8 cellular contexts compared by ENCODE assay signal in the genomic region with DNA sequence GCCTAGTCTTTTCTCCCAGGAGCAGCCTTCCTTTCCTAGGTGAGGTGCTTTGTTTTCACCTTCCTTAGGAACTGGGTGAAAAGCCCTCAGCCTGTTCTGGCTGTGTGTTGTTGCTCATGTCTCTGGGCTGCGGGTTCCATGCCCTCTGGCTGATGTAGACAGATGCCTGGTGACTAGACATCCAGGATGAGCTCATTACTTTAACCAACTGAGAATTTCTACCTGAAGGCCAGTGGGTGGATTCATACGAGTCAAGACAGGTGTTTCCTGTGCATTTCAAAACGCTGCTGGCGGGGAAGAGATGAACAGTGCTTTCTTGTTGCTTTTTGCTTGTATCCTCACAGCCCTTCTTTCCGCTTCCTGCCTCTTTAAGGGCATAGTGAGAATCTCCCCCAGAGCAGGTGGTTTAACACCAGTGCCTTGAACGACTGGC. TPM values are rescaled to one million over a fixed set of nuclear protein-coding genes. Genes with fewer than 3 reads are reported as not detected.
DNase-seq lines count a peak whose midpoint lies in the region; ATAC-seq and TF ChIP-seq lines count a peak whose summit lies in the region.

No MANE protein-coding gene starts in this region.

- intact Hi-C loops in activated CD4-positive, alpha-beta T cell treated with anti-CD3 and anti-CD28 coated beads, Interleukin-2, amount 10 ng/mL, durations not matched to agents 24 days and 14 days (cut with micrococcal nuclease): no loop called here
- intact Hi-C loops in transverse colon (cut with DNase I; ENCODE audit: low total_unique reads): no loop called here

- H3K27ac Mint-ChIP-seq in activated CD8-positive, alpha-beta memory T cell treated with anti-CD3 and anti-CD28 coated beads, Interleukin-2, amount 10 ng/mL, durations not matched to agents 7 days and 5 days: peak overlapping the region; percentile 38
- peak overlapping the region; percentile 74 for H3K27ac Mint-ChIP-seq in activated CD4-positive, alpha-beta T cell treated with anti-CD3 and anti-CD28 coated beads, Interleukin-2, amount 10 ng/mL, durations not matched to agents 24 days and 14 days

- H3K36me3 ChIP-seq in transverse colon: no peaks in the 10 kb centered on the region

- no peak for TF ChIP-seq EP300 in transverse colon (IDR thresholded peaks at IDR 0.05; ENCODE audit: low read depth)

- H3K4me3 ChIP-seq in transverse colon: no peak overlapping the region

- peak; percentile 43 for ATAC-seq in activated CD8-positive, alpha-beta memory T cell treated with anti-CD3 and anti-CD28 coated beads, Interleukin-2, amount 10 ng/mL, durations not matched to agents 7 days and 5 days
- ATAC-seq in foreskin keratinocyte (peak; percentile 77), GM21619 (IDR thresholded peaks at IDR 0.05; ENCODE audit: unreplicated experiment) (no peak)

- H3K27me3 Mint-ChIP-seq in activated CD8-positive, alpha-beta memory T cell treated with anti-CD3 and anti-CD28 coated beads, Interleukin-2, amount 10 ng/mL, durations not matched to agents 7 days and 5 days: no peaks in the 10 kb centered on the region
- no peaks in the 10 kb centered on the region for H3K27me3 Mint-ChIP-seq in activated CD4-positive, alpha-beta T cell treated with anti-CD3 and anti-CD28 coated beads, Interleukin-2, amount 10 ng/mL, durations not matched to agents 24 days and 14 days

- no peak for TF ChIP-seq POLR2A in transverse colon (IDR thresholded peaks at IDR 0.05)

- peaks cover 50% of the 10 kb centered on the region for H3K4me1 Mint-ChIP-seq in activated CD8-positive, alpha-beta memory T cell treated with anti-CD3 and anti-CD28 coated beads, Interleukin-2, amount 10 ng/mL, durations not matched to agents 7 days and 5 days
- H3K4me1 Mint-ChIP-seq in activated CD4-positive, alpha-beta T cell treated with anti-CD3 and anti-CD28 coated beads, Interleukin-2, amount 10 ng/mL, durations not matched to agents 24 days and 14 days: peaks cover 54% of the 10 kb centered on the region

- H3K27ac ChIP-seq in foreskin keratinocyte (peak overlapping the region; percentile 73), transverse colon (peak overlapping the region; percentile 49 to 65 (median 51))

- peak; percentile 49 for DNase-seq in activated CD8-positive, alpha-beta memory T cell treated with anti-CD3 and anti-CD28 coated beads, Interleukin-2, amount 10 ng/mL, durations not matched to agents 7 days and 5 days
- DNase-seq in activated CD8-positive, alpha-beta memory T cell treated with anti-CD3 and anti-CD28 coated beads for 24 hours: no peak
- peak; percentile 84 for DNase-seq in activated CD4-positive, alpha-beta T cell treated with anti-CD3 and anti-CD28 coated beads, Interleukin-2, amount 10 ng/mL, durations not matched to agents 24 days and 14 days
- DNase-seq in foreskin keratinocyte (peak; percentile 99), transverse colon (no peak), NCI-H187 (lab: John Stamatoyannopoulos, UW) (no peak), DMS 273 treated with DMSO at 0.1 percent for 48 hours (lab: John Stamatoyannopoulos, UW) (no peak)

- in situ Hi-C loops in transverse colon (cut with MboI; ENCODE audit: low pct_ligation_motif_present in 1 of 4, low pct_unique_long_range_greater_than_20kb in 1 of 4, low sequenced_read_pairs in 3 of 4): no loop called here

- H3K36me3 Mint-ChIP-seq in activated CD8-positive, alpha-beta memory T cell treated with anti-CD3 and anti-CD28 coated beads, Interleukin-2, amount 10 ng/mL, durations not matched to agents 7 days and 5 days: peaks cover 12% of the 10 kb centered on the region
- H3K36me3 Mint-ChIP-seq in activated CD4-positive, alpha-beta T cell treated with anti-CD3 and anti-CD28 coated beads, Interleukin-2, amount 10 ng/mL, durations not matched to agents 24 days and 14 days (ENCODE audit: low read depth): peaks cover 33% of the 10 kb centered on the region

- H3K4me1 ChIP-seq in foreskin keratinocyte (peaks cover 83% of the 10 kb centered on the region), transverse colon (peaks cover 20 to 75% (median 29%) of the 10 kb centered on the region in 4 donors)

- CTCF ChIA-PET in activated CD8-positive, alpha-beta memory T cell treated with anti-CD3 and anti-CD28 coated beads, Interleukin-2, amount 10 ng/mL, durations not matched to agents 7 days and 5 days (lab: Charles Lee): interaction anchor here (1.6 to 26.3 kb wide), 4 partner anchors 14 to 59 kb away, joined by 4 to 428 read pairs (median 11); a partner anchor contains a TSS

- peak; percentile 12 for TF ChIP-seq CTCF in foreskin keratinocyte (conservative IDR thresholded peaks at IDR 0.05)
- no peak for TF ChIP-seq CTCF in transverse colon (IDR thresholded peaks at IDR 0.05)

- no peaks in the 10 kb centered on the region for H3K9me3 ChIP-seq in transverse colon

- H3K27me3 ChIP-seq in foreskin keratinocyte (no peaks in the 10 kb centered on the region), transverse colon (no peaks in the 10 kb centered on the region)

- no peak overlapping the region for H3K4me3 Mint-ChIP-seq in activated CD8-positive, alpha-beta memory T cell treated with anti-CD3 and anti-CD28 coated beads, Interleukin-2, amount 10 ng/mL, durations not matched to agents 7 days and 5 days
- peak overlapping the region; percentile 51 for H3K4me3 Mint-ChIP-seq in activated CD4-positive, alpha-beta T cell treated with anti-CD3 and anti-CD28 coated beads, Interleukin-2, amount 10 ng/mL, durations not matched to agents 24 days and 14 days

- no peaks in the 10 kb centered on the region for H3K9me3 Mint-ChIP-seq in activated CD8-positive, alpha-beta memory T cell treated with anti-CD3 and anti-CD28 coated beads, Interleukin-2, amount 10 ng/mL, durations not matched to agents 7 days and 5 days (ENCODE audit: low read depth)
- H3K9me3 Mint-ChIP-seq in activated CD4-positive, alpha-beta T cell treated with anti-CD3 and anti-CD28 coated beads, Interleukin-2, amount 10 ng/mL, durations not matched to agents 24 days and 14 days: no peaks in the 10 kb centered on the region

- 67% methylated on average over 6 of the region's 6 CpGs; no CpG with 5 or more reads in 1 of the 2 donors for WGBS in transverse colon (ENCODE audit: low coverage in 1 of 2), 2 donors

RNA-seq across cellular contexts. Expression of a gene that starts 22.3 kb away (rescaled TPM):
- 100 to 1,000 TPM in 1 of 2 experiments, 10 to 100 TPM in 1; 100.0 to 106 TPM for total RNA-seq in activated CD8-positive, alpha-beta memory T cell treated with anti-CD3 and anti-CD28 coated beads, Interleukin-2, amount 10 ng/mL, durations not matched to agents 7 days and 5 days
- total RNA-seq in activated CD4-positive, alpha-beta T cell treated with anti-CD3 and anti-CD28 coated beads, Interleukin-2, amount 10 ng/mL, durations not matched to agents 24 days and 14 days: 109 and 115 TPM in 2 replicates
- 95.0 and 96.3 TPM in 2 replicates for total RNA-seq in foreskin keratinocyte
- 113 and 118 TPM in 2 replicates for polyA plus RNA-seq in foreskin keratinocyte
- 10 to 100 TPM; 49.0 to 83.8 (median 71.4) TPM for total RNA-seq in transverse colon

RNA-seq across cellular contexts. Expression of a gene that starts 22.5 kb away (rescaled TPM):
- total RNA-seq in activated CD8-positive, alpha-beta memory T cell treated with anti-CD3 and anti-CD28 coated beads, Interleukin-2, amount 10 ng/mL, durations not matched to agents 7 days and 5 days: 10 to 100 TPM; 35.5 to 46.2 TPM
- 34.2 and 34.4 TPM in 2 replicates for total RNA-seq in activated CD4-positive, alpha-beta T cell treated with anti-CD3 and anti-CD28 coated beads, Interleukin-2, amount 10 ng/mL, durations not matched to agents 24 days and 14 days
- total RNA-seq in foreskin keratinocyte: 26.3 and 27.4 TPM in 2 replicates
- polyA plus RNA-seq in foreskin keratinocyte: 19.5 and 20.5 TPM in 2 replicates
- 100 to 1,000 TPM in 2 of 4 donors, 10 to 100 TPM in 2; 25.1 to 129 (median 80.3) TPM for total RNA-seq in transverse colon

RNA-seq across cellular contexts. Expression of a gene that starts 31.8 kb away (rescaled TPM):
- total RNA-seq in activated CD8-positive, alpha-beta memory T cell treated with anti-CD3 and anti-CD28 coated beads, Interleukin-2, amount 10 ng/mL, durations not matched to agents 7 days and 5 days: 1 to 10 TPM; 1.0 to 1.1 TPM
- 0.71 and 1.8 TPM in 2 replicates for total RNA-seq in activated CD4-positive, alpha-beta T cell treated with anti-CD3 and anti-CD28 coated beads, Interleukin-2, amount 10 ng/mL, durations not matched to agents 24 days and 14 days
- total RNA-seq in foreskin keratinocyte (956 and 1,415 TPM in 2 replicates), transverse colon (100 to 1,000 TPM; 196 to 323 (median 229) TPM)
- 1,123 and 1,776 TPM in 2 replicates for polyA plus RNA-seq in foreskin keratinocyte

RNA-seq across cellular contexts. Expression of a gene that starts 56.2 kb away (rescaled TPM):
- under 1 TPM in 1 of 2 experiments, not detected in 1; 0.15 TPM for total RNA-seq in activated CD8-positive, alpha-beta memory T cell treated with anti-CD3 and anti-CD28 coated beads, Interleukin-2, amount 10 ng/mL, durations not matched to agents 7 days and 5 days
- 0.14 and 0.38 TPM in 2 replicates for total RNA-seq in activated CD4-positive, alpha-beta T cell treated with anti-CD3 and anti-CD28 coated beads, Interleukin-2, amount 10 ng/mL, durations not matched to agents 24 days and 14 days
- total RNA-seq in foreskin keratinocyte (not detected in 2 replicates), transverse colon (10 to 100 TPM in 3 of 4 donors, not detected in 1; 31.3 to 71.4 (median 50.0) TPM)
- 0.06 TPM in 1 of 2 replicates, not detected in the other for polyA plus RNA-seq in foreskin keratinocyte

Comparison
In these comparisons a context has a peak if more than half of its experiments do, and no peak if none do; other contexts are left out.
1. DNase-seq: peak in activated CD8-positive, alpha-beta memory T cell treated with anti-CD3 and anti-CD28 coated beads, Interleukin-2, amount 10 ng/mL, durations not matched to agents 7 days and 5 days (single experiment), activated CD4-positive, alpha-beta T cell treated with anti-CD3 and anti-CD28 coated beads, Interleukin-2, amount 10 ng/mL, durations not matched to agents 24 days and 14 days (single experiment) and foreskin keratinocyte (2 of 2); none in activated CD8-positive, alpha-beta memory T cell treated with anti-CD3 and anti-CD28 coated beads for 24 hours (single experiment), transverse colon (single experiment), NCI-H187 (0 of 2) and DMS 273 treated with DMSO at 0.1 percent for 48 hours (single experiment).
2. RNA of a gene that starts 31.8 kb away (total RNA-seq): 956 to 1,415 TPM in foreskin keratinocyte and 196 to 323 TPM in transverse colon; 0.71 to 1.8 TPM in activated CD4-positive, alpha-beta T cell treated with anti-CD3 and anti-CD28 coated beads, Interleukin-2, amount 10 ng/mL, durations not matched to agents 24 days and 14 days and 1.0 to 1.1 TPM in activated CD8-positive, alpha-beta memory T cell treated with anti-CD3 and anti-CD28 coated beads, Interleukin-2, amount 10 ng/mL, durations not matched to agents 7 days and 5 days; every median in the first group is over 10 times any median in the second.